Comparison of ENCODE assay signal across 21 cellular contexts in genomic region chr11:87022738-87023137, GRCh38.
"Had no signal": no experiment of that assay in that cellular context is flagged by ENCODE, and none has a peak within 500 bp of the region (broad histone marks: within the 10 kb centered on the region; RNA-seq: fewer than 3 reads in every experiment).

No MANE protein-coding gene starts in this region.

- H3K36me3 Mint-ChIP-seq: stimulated activated naive B cell treated with anti-CD40 and anti-IgM and Interleukin-4, amounts not matched to agents 10 μg/mL and 1 μg/mL and 100 μg/mL, for 72 hours had no signal

- H3K9me3 ChIP-seq: colonic mucosa, spleen, thoracic aorta had no signal

- H3K27me3 ChIP-seq: colonic mucosa, foreskin keratinocyte, hepatocyte, spleen had no signal

- FAIRE-seq: endothelial cell of umbilical vein, kidney had no signal

- H3K27ac ChIP-seq: colonic mucosa, foreskin keratinocyte, hepatocyte, left ventricle myocardium inferior, spleen, thoracic aorta had no signal

- ATAC-seq: foreskin keratinocyte; naive thymus-derived CD4-positive, alpha-beta T cell; sciatic nerve; stimulated activated naive B cell treated with anti-CD40 and anti-IgM and Interleukin-4, amounts not matched to agents 10 μg/mL and 1 μg/mL and 100 μg/mL, for 72 hours; stimulated activated naive CD8-positive, alpha-beta T cell treated with anti-CD3 and anti-CD28 coated beads, Interleukin-15, amount 100 ng/mL, for 72 hours had no signal

- H3K4me3 ChIP-seq: colonic mucosa, hepatocyte, left ventricle myocardium inferior, spleen, thoracic aorta had no signal

- H3K27ac Mint-ChIP-seq: naive thymus-derived CD4-positive, alpha-beta T cell; stimulated activated naive B cell treated with anti-CD40 and anti-IgM and Interleukin-4, amounts not matched to agents 10 μg/mL and 1 μg/mL and 100 μg/mL, for 72 hours; stimulated activated naive CD8-positive, alpha-beta T cell treated with anti-CD3 and anti-CD28 coated beads, Interleukin-15, amount 100 ng/mL, for 72 hours had no signal

- H3K36me3 ChIP-seq: colonic mucosa, left ventricle myocardium inferior, spleen, thoracic aorta had no signal

- H3K79me2 ChIP-seq: hepatocyte had no signal

- H2AFZ ChIP-seq: hepatocyte had no signal

- H3K4me1 ChIP-seq: colonic mucosa, foreskin keratinocyte had no signal

- H3K4me3 Mint-ChIP-seq: naive thymus-derived CD4-positive, alpha-beta T cell; nephron progenitor cell; stimulated activated naive B cell treated with anti-CD40 and anti-IgM and Interleukin-4, amounts not matched to agents 10 μg/mL and 1 μg/mL and 100 μg/mL, for 72 hours; stimulated activated naive CD8-positive, alpha-beta T cell treated with anti-CD3 and anti-CD28 coated beads, Interleukin-15, amount 100 ng/mL, for 72 hours had no signal

- H3K27me3 Mint-ChIP-seq: stimulated activated naive CD8-positive, alpha-beta T cell treated with anti-CD3 and anti-CD28 coated beads, Interleukin-15, amount 100 ng/mL, for 72 hours had no signal

- H3K4me2 ChIP-seq: hepatocyte had no signal

- H3K4me1 Mint-ChIP-seq: stimulated activated naive B cell treated with anti-CD40 and anti-IgM and Interleukin-4, amounts not matched to agents 10 μg/mL and 1 μg/mL and 100 μg/mL, for 72 hours; stimulated activated naive CD8-positive, alpha-beta T cell treated with anti-CD3 and anti-CD28 coated beads, Interleukin-15, amount 100 ng/mL, for 72 hours had no signal

- H3K9me3 Mint-ChIP-seq: stimulated activated naive CD8-positive, alpha-beta T cell treated with anti-CD3 and anti-CD28 coated beads, Interleukin-15, amount 100 ng/mL, for 72 hours had no signal

- DNase-seq: colonic mucosa; dermis blood vessel endothelial cell; erythroblast; foreskin keratinocyte; kidney; left cardiac atrium; left ventricle myocardium inferior; naive thymus-derived CD4-positive, alpha-beta T cell; nephron progenitor cell; spleen; stimulated activated CD4-positive, alpha-beta T cell treated with anti-CD3 and anti-CD28 coated beads, Interleukin-15, amount 100 ng/mL, for 24 hours; stimulated activated CD4-positive, alpha-beta T cell treated with anti-CD3 and anti-CD28 coated beads, Interleukin-1b, Interleukin-23, amount 100 ng/mL, for 48 hours; stimulated activated CD4-positive, alpha-beta T cell treated with anti-CD3 and anti-CD28 coated beads, Interleukin-4, amount 100 ng/mL, for 24 hours; stimulated activated naive B cell treated with anti-CD40 and anti-IgM and Interleukin-4, amounts not matched to agents 10 μg/mL and 1 μg/mL and 100 μg/mL, for 72 hours; stimulated activated naive CD8-positive, alpha-beta T cell treated with anti-CD3 and anti-CD28 coated beads, Interleukin-15, amount 100 ng/mL, for 72 hours; substantia nigra; trophoblast cell had no signal
